Comparison of ENCODE assay signal across 9 cellular contexts in genomic region chr1:101198842-101199636, GRCh38. TPM values are rescaled to one million over a fixed set of nuclear protein-coding genes. Genes with fewer than 3 reads are reported as not detected.
DNase-seq lines count a peak whose midpoint lies in the region; ATAC-seq and TF ChIP-seq lines count a peak whose summit lies in the region.
"Had no signal": no experiment of that assay in that cellular context is flagged by ENCODE, and none has a peak within 500 bp of the region (broad histone marks: within the 10 kb centered on the region; RNA-seq: fewer than 3 reads in every experiment).

No MANE protein-coding gene starts in this region.

- peaks cover 6% of the 10 kb centered on the region for H3K36me3 Mint-ChIP-seq in stimulated activated effector memory CD8-positive, alpha-beta T cell treated with anti-CD3 and anti-CD28 coated beads, Interleukin-12 subunit alpha, Interleukin-12 subunit beta, amount 100 ng/mL, for 72 hours
- no peaks in the 10 kb centered on the region for H3K36me3 Mint-ChIP-seq in Calu3 (ENCODE audit: insufficient read depth, unreplicated experiment)

- POLR2A ChIA-PET in PC-3 (lab: Charles Lee; ENCODE audit: unreplicated experiment): no interaction called here

- CTCF ChIA-PET in Calu3 (lab: Charles Lee) (no interaction called here), PC-3 (lab: Charles Lee) (no interaction called here)

- no peaks in the 10 kb centered on the region for H3K9me2 ChIP-seq in PC-3 (replicated peaks; ENCODE audit: low read length)

- H3F3A ChIP-seq in PC-3 (ENCODE audit: low read length, unreplicated experiment): no peaks in the 10 kb centered on the region

- no peaks in the 10 kb centered on the region for H3K9me3 ChIP-seq in PC-3 (ENCODE audit: low read length)
- H3K9me3 ChIP-seq: SJSA1 had no signal

- H3K27ac ChIP-seq in PC-3 (ENCODE audit: low read length): no peak overlapping the region

- H3K9me3 Mint-ChIP-seq in stimulated activated effector memory CD8-positive, alpha-beta T cell treated with anti-CD3 and anti-CD28 coated beads, Interleukin-12 subunit alpha, Interleukin-12 subunit beta, amount 100 ng/mL, for 72 hours: peaks cover 4% of the 10 kb centered on the region
- H3K9me3 Mint-ChIP-seq in Calu3 (ENCODE audit: low read depth, unreplicated experiment): no peaks in the 10 kb centered on the region

- peak; percentile 54 for DNase-seq in activated T-cell treated with anti-CD3 and anti-CD28 coated beads for 48 hours (ENCODE audit: low read depth)
- DNase-seq in activated T-cell treated with anti-CD3 and anti-CD28 coated beads for 4 hours: no peak
- peak; percentile 36 for DNase-seq in NOMO-1 treated with DMSO at 0.1 percent for 48 hours (lab: John Stamatoyannopoulos, UW; ENCODE audit: unreplicated experiment)
- DNase-seq in stimulated activated effector memory CD8-positive, alpha-beta T cell treated with anti-CD3 and anti-CD28 coated beads, Interleukin-12 subunit alpha, Interleukin-12 subunit beta, amount 100 ng/mL, for 72 hours (ENCODE audit: low spot score in 2 of 2): peak in 1 of 2 donors; percentile 75
- no peak for DNase-seq in hippocampal formation (lab: John Stamatoyannopoulos, UW)
- DNase-seq in Calu3: no peak
- no peak for DNase-seq in PC-3

- H3K4me2 ChIP-seq in PC-3 (ENCODE audit: low read length): no peak overlapping the region

- no peak overlapping the region for H3K4me3 ChIP-seq in PC-3 (ENCODE audit: low read length)
- H3K4me3 ChIP-seq: SJSA1 had no signal

- no peaks in the 10 kb centered on the region for H3K79me2 ChIP-seq in PC-3 (ENCODE audit: low read length)

- H3K4me1 Mint-ChIP-seq in stimulated activated effector memory CD8-positive, alpha-beta T cell treated with anti-CD3 and anti-CD28 coated beads, Interleukin-12 subunit alpha, Interleukin-12 subunit beta, amount 100 ng/mL, for 72 hours: peaks cover 30% of the 10 kb centered on the region
- H3K4me1 Mint-ChIP-seq in Calu3 (ENCODE audit: low read depth, unreplicated experiment): no peaks in the 10 kb centered on the region

- intact Hi-C loops in Calu3 (cut with micrococcal nuclease; ENCODE audit: unreplicated experiment) (no loop called here), PC-3 (cut with micrococcal nuclease) (no loop called here)

- no peak for TF ChIP-seq CTCF in Calu3 (IDR thresholded peaks at IDR 0.05; ENCODE audit: unreplicated experiment)
- TF ChIP-seq CTCF in PC-3 (conservative IDR thresholded peaks at IDR 0.05; ENCODE audit: low read depth, low read length): no peak

- no peaks in the 10 kb centered on the region for H3K36me3 ChIP-seq in PC-3 (ENCODE audit: low read depth, low read length)
- H3K36me3 ChIP-seq: SJSA1 had no signal

- H4K20me1 ChIP-seq in PC-3 (ENCODE audit: low read length): no peaks in the 10 kb centered on the region

- H3K4me3 Mint-ChIP-seq in stimulated activated effector memory CD8-positive, alpha-beta T cell treated with anti-CD3 and anti-CD28 coated beads, Interleukin-12 subunit alpha, Interleukin-12 subunit beta, amount 100 ng/mL, for 72 hours: peak overlapping the region; percentile 45
- no peak overlapping the region for H3K4me3 Mint-ChIP-seq in Calu3 (ENCODE audit: low read depth, unreplicated experiment)

- BruUV-seq in Calu3 (replicated peaks; lab: Mats Ljungman, UMichigan): no TSS peak
- no TSS peak for BruUV-seq in PC-3 (replicated peaks; lab: Mats Ljungman, UMichigan)

- H3K27me3 ChIP-seq in PC-3 (ENCODE audit: low read length): no peaks in the 10 kb centered on the region
- H3K27me3 ChIP-seq: SJSA1 had no signal

- ATAC-seq in HG02642 (IDR thresholded peaks at IDR 0.05; ENCODE audit: poor library complexity, unreplicated experiment) (peak; percentile 97), PC-3 (no peak)
- ATAC-seq in stimulated activated effector memory CD8-positive, alpha-beta T cell treated with anti-CD3 and anti-CD28 coated beads, Interleukin-12 subunit alpha, Interleukin-12 subunit beta, amount 100 ng/mL, for 72 hours: peak; percentile 98

- H3K27me3 Mint-ChIP-seq in Calu3 (ENCODE audit: unreplicated experiment): no peaks in the 10 kb centered on the region

- H2AFZ ChIP-seq in PC-3 (ENCODE audit: low read length): no peak overlapping the region

- peak overlapping the region; percentile 93 for H3K27ac Mint-ChIP-seq in stimulated activated effector memory CD8-positive, alpha-beta T cell treated with anti-CD3 and anti-CD28 coated beads, Interleukin-12 subunit alpha, Interleukin-12 subunit beta, amount 100 ng/mL, for 72 hours
- H3K27ac Mint-ChIP-seq in Calu3 (ENCODE audit: unreplicated experiment): no peak overlapping the region

- H3K9ac ChIP-seq in PC-3 (ENCODE audit: low read length): no peak overlapping the region

- peaks cover 6% of the 10 kb centered on the region; the same call in 1 of the 2 replicates for H3K4me1 ChIP-seq in PC-3 (ENCODE audit: insufficient read depth, low read length)

RNA-seq across cellular contexts. Expression of gene S1PR1, which starts 37.8 kb away (rescaled TPM):
- not detected in 2 replicates for total RNA-seq in Calu3 (2022)
- 2.1 TPM in 2 replicates for total RNA-seq in PC-3 (2014; rRNA removed)

Comparison
In these comparisons a context has a peak if more than half of its experiments do, and no peak if none do; other contexts are left out.
1. DNase-seq: peak in activated T-cell treated with anti-CD3 and anti-CD28 coated beads for 48 hours (single experiment) and NOMO-1 treated with DMSO at 0.1 percent for 48 hours (single experiment); none in activated T-cell treated with anti-CD3 and anti-CD28 coated beads for 4 hours (single experiment), hippocampal formation (0 of 2), Calu3 (single experiment) and PC-3 (single experiment).